8 cellular contexts compared by ENCODE assay signal in the genomic region with DNA sequence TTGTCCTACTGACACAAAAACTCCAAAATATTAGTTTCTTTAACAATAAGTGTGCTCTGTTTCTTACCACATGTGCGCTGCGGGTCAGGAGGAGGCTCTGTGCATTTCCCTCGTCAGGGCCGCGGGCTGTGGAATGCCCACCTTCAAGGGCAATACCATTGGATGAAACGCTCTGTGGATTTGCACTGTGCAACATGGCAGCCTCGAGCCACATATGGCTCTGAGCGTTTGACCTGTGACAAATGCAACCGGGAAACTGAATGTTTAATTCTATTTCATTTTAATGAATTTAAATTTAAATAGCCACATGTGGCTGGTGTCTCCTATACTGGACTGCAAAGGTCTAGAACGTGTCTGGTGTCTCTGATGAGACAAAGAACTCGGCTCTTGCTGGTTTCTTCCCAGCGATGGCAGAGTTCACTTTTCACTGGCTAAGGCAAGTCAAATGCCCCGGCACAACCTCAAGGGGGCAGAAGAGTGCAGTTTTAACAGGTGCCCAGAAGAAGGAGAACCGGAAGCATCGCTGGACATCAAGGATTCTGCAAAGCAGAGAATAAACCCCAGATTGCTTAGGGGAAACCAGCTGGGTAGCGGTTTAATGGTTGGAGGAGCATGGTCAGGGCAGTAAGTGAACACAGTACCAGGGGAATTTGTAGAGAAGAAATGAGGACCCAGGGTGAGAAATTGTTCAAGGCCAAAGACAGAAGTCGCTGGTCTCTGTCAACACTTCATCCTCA. TPM values are rescaled to one million over a fixed set of nuclear protein-coding genes. Genes with fewer than 3 reads are reported as not detected.
DNase-seq lines count a peak whose midpoint lies in the region; ATAC-seq and TF ChIP-seq lines count a peak whose summit lies in the region.

No MANE protein-coding gene starts in this region.

- H3K27ac ChIP-seq in esophagus muscularis mucosa (replicated peaks in 1 of 4), result no peak overlapping the region
- no peak overlapping the region for H3K27ac ChIP-seq in CD8-positive, alpha-beta memory T cell (ENCODE audit: low read depth, low read length)

- no peaks in the 10 kb centered on the region for H3K9me3 ChIP-seq in esophagus muscularis mucosa
- no peaks in the 10 kb centered on the region for H3K9me3 ChIP-seq in CD8-positive, alpha-beta memory T cell (ENCODE audit: low read length)

- TF ChIP-seq POLR2A in esophagus muscularis mucosa (IDR thresholded peaks at IDR 0.05; ENCODE audit: low read depth), result no peak

- TF ChIP-seq CTCF in esophagus muscularis mucosa (IDR thresholded peaks at IDR 0.05) (peak; percentile 73 to 80 (median 73)), neural crest cell (conservative IDR thresholded peaks at IDR 0.05) (peak; percentile 67)

- intact Hi-C loops in esophagus muscularis mucosa (cut with DNase I), result no loop called here

- H3K4me1 ChIP-seq in esophagus muscularis mucosa, result peaks cover 0 to 6% (median 0%) of the 10 kb centered on the region in 4 donors
- H3K4me1 ChIP-seq in CD8-positive, alpha-beta memory T cell (ENCODE audit: insufficient read depth, low read length), result no peaks in the 10 kb centered on the region

- no peaks in the 10 kb centered on the region for H3K9me3 Mint-ChIP-seq in neural crest cell
- peaks cover 0 to 1% (median 0%) of the 10 kb centered on the region in 5 donors for H3K9me3 Mint-ChIP-seq in CD8-positive, alpha-beta memory T cell

- 47% methylated on average over 17 of the region's 17 CpGs for WGBS in esophagus muscularis mucosa

- H3K27ac Mint-ChIP-seq in neural crest cell (ENCODE audit: unreplicated experiment), result no peak overlapping the region
- H3K27ac Mint-ChIP-seq in CD8-positive, alpha-beta memory T cell, result peak overlapping the region in 1 of 8 donors; percentile 59

- no peak for TF ChIP-seq EP300 in esophagus muscularis mucosa (IDR thresholded peaks at IDR 0.05)

- peaks cover 5% of the 10 kb centered on the region for H3K27me3 Mint-ChIP-seq in neural crest cell (ENCODE audit: low read depth)
- H3K27me3 Mint-ChIP-seq in CD8-positive, alpha-beta memory T cell, result peaks cover 12 to 44% of the 10 kb centered on the region in 2 donors

- H3K27me3 ChIP-seq in esophagus muscularis mucosa, result peaks cover 0 to 25% (median 0%) of the 10 kb centered on the region in 4 donors
- no peaks in the 10 kb centered on the region for H3K27me3 ChIP-seq in CD8-positive, alpha-beta memory T cell (ENCODE audit: insufficient read depth, low read length, poor library complexity, severe bottlenecking)

- H3K4me3 Mint-ChIP-seq in neural crest cell, result no peak overlapping the region
- no peak overlapping the region for H3K4me3 Mint-ChIP-seq in CD8-positive, alpha-beta memory T cell

- POLR2A ChIA-PET in CD8-positive, alpha-beta memory T cell (lab: Charles Lee), result no interaction called here

- peak; percentile 71 for DNase-seq in CD1c-positive myeloid dendritic cell (ENCODE audit: extremely low spot score)
- DNase-seq in NCI-H1092 treated with DMSO at 0.1 percent for 48 hours (lab: John Stamatoyannopoulos, UW), result peak; percentile 65
- DNase-seq in SW 1271 (lab: John Stamatoyannopoulos, UW), result peak; percentile 10 to 55
- no peak for DNase-seq in esophagus muscularis mucosa (ENCODE audit: extremely low spot score)
- DNase-seq in neural crest cell (ENCODE audit: low read depth, low spot score), result peak; percentile 64
- DNase-seq in CD8-positive, alpha-beta memory T cell, result no peak

- H3K4me3 ChIP-seq in esophagus muscularis mucosa, result no peak overlapping the region
- no peak overlapping the region for H3K4me3 ChIP-seq in CD8-positive, alpha-beta memory T cell (ENCODE audit: low read length)

- CTCF ChIA-PET in CD8-positive, alpha-beta memory T cell (lab: Charles Lee), result interaction anchor here (1.6 kb wide), 1 partner anchor 831 kb away, joined by 4 read pairs; no protein-coding TSS in a partner anchor

- H3K36me3 Mint-ChIP-seq in neural crest cell (ENCODE audit: low read depth), result no peaks in the 10 kb centered on the region
- H3K36me3 Mint-ChIP-seq in CD8-positive, alpha-beta memory T cell, result no peaks in the 10 kb centered on the region

- no peaks in the 10 kb centered on the region for H3K36me3 ChIP-seq in esophagus muscularis mucosa
- H3K36me3 ChIP-seq in CD8-positive, alpha-beta memory T cell (ENCODE audit: insufficient read depth, low read length), result no peaks in the 10 kb centered on the region

- ATAC-seq in GM18519 (IDR thresholded peaks at IDR 0.05; ENCODE audit: low FRiP score, unreplicated experiment), result peak; percentile 97
- peak; percentile 89 for ATAC-seq in HG02870 (IDR thresholded peaks at IDR 0.05; ENCODE audit: unreplicated experiment)

- peaks cover 4% of the 10 kb centered on the region for H3K4me1 Mint-ChIP-seq in neural crest cell
- H3K4me1 Mint-ChIP-seq in CD8-positive, alpha-beta memory T cell, result no peaks in the 10 kb centered on the region

RNA-seq across cellular contexts. Expression of a gene that starts 37.0 kb away (rescaled TPM):
- 10 to 100 TPM in 2 of 4 donors, 1 to 10 TPM in 2; 8.7 to 27.3 (median 10.2) TPM for total RNA-seq in esophagus muscularis mucosa
- total RNA-seq in neural crest cell, result 27.7 and 28.2 TPM in 2 replicates
- total RNA-seq in CD8-positive, alpha-beta memory T cell, result 10 to 100 TPM; 20.7 to 23.3 TPM
- 22.2 TPM for polyA plus RNA-seq in CD8-positive, alpha-beta memory T cell

Comparison
In these comparisons a context has a peak if more than half of its experiments do, and no peak if none do; other contexts are left out.
1. DNase-seq: peak in CD1c-positive myeloid dendritic cell (single experiment), NCI-H1092 treated with DMSO at 0.1 percent for 48 hours (single experiment), SW 1271 (2 of 2) and neural crest cell (single experiment); none in esophagus muscularis mucosa (single experiment) and CD8-positive, alpha-beta memory T cell (0 of 5).